ENCODE assay signal across 4 cellular contexts in the genomic region with DNA sequence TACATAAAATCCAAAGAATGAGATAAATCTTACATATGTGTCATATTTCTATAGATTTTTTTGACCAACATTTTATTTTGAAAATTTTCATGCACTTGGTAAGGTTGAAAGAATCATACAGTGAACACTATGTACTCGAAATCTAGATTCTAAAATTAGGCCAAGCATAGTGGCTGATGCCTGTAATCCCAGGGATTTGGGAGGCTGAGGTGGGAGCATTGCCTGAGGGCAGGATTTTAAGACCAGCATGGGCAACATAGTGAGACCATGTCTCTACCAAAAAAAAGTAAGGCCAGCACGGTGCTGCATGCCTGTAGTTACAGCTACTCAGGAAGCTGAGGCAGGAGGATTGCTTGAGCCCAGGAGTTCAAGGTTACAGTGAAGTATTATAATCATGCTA.
"Had no signal": no experiment of that assay in that cellular context is flagged by ENCODE, and none has a peak within 500 bp of the region (broad histone marks: within the 10 kb centered on the region; RNA-seq: fewer than 3 reads in every experiment).

No MANE protein-coding gene starts in this region.

- H3K27ac Mint-ChIP-seq: GM23338, H9 had no signal

- H3K4me2 ChIP-seq: GM23338 had no signal

- H3K4me3 Mint-ChIP-seq: GM23338, H9 had no signal

- H3K4me3 ChIP-seq: GM23338 had no signal

- ATAC-seq: GM23338 had no signal

- DNase-seq: H9, HCEC 1CT, IMR-90 had no signal

- H2AFZ ChIP-seq: GM23338 had no signal
